8 cellular contexts compared by ENCODE assay signal in the genomic region with DNA sequence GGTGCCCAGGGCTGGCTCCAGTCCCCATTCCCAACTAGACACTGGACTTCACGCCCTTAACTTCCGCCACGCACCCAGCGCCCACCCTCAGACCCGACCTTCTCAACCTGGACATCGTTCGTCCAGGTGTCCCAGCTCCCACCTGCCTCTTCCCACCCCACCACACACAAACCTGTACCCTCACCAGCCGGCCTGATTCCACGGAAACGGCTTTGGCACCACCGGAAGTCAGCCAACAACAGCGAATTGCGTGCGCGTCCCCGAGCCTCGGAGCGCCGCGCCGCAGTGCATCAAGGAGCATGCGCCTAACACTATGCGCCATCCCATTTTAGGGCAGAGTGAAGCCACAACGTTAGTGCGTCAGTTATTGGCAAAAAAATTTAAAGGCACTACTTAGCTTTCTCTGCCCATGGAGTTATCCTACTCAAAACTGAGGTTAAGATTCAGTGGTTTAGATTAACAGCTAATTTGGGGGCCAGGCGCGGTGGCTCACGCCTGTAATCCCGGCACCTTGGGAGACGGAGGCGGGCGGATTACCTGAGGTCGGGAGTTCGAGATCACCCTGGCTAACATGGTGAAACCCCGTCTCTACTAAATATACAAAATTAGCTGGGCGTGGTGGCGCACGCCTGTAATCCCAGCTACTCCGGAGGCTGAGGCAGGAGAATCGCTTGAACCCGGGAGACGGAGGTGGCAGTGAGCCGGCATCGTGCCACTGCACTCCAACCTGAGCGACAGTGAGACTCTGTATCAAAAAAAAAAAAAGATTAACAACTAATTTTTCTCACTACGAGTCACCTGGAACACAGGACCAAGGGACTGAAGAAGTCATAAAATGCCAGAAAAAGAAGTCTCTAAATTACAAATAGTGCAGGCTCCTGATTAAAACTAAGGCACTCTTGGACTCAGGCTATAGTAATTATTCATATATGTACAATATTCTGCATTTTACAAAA. TPM values are rescaled to one million over a fixed set of nuclear protein-coding genes. Genes with fewer than 3 reads are reported as not detected.
DNase-seq lines count a peak whose midpoint lies in the region; ATAC-seq and TF ChIP-seq lines count a peak whose summit lies in the region.

A gene with protein sequence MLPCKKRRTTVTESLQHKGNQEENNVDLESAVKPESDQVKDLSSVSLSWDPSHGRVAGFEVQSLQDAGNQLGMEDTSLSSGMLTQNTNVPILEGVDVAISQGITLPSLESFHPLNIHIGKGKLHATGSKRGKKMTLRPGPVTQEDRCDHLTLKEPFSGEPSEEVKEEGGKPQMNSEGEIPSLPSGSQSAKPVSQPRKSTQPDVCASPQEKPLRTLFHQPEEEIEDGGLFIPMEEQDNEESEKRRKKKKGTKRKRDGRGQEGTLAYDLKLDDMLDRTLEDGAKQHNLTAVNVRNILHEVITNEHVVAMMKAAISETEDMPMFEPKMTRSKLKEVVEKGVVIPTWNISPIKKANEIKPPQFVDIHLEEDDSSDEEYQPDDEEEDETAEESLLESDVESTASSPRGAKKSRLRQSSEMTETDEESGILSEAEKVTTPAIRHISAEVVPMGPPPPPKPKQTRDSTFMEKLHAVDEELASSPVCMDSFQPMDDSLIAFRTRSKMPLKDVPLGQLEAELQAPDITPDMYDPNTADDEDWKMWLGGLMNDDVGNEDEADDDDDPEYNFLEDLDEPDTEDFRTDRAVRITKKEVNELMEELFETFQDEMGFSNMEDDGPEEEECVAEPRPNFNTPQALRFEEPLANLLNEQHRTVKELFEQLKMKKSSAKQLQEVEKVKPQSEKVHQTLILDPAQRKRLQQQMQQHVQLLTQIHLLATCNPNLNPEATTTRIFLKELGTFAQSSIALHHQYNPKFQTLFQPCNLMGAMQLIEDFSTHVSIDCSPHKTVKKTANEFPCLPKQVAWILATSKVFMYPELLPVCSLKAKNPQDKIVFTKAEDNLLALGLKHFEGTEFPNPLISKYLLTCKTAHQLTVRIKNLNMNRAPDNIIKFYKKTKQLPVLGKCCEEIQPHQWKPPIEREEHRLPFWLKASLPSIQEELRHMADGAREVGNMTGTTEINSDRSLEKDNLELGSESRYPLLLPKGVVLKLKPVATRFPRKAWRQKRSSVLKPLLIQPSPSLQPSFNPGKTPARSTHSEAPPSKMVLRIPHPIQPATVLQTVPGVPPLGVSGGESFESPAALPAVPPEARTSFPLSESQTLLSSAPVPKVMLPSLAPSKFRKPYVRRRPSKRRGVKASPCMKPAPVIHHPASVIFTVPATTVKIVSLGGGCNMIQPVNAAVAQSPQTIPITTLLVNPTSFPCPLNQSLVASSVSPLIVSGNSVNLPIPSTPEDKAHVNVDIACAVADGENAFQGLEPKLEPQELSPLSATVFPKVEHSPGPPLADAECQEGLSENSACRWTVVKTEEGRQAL (N-terminal part only) (minus strand): TSS at position 240 of the 956 bp plus-strand sequence. CDS start 3,434 bp downstream, outside the sequence.

- peak within 1 kb of the TSS; percentile 97 to 100 (median 99) for H3K4me3 Mint-ChIP-seq in brain

- TF ChIP-seq CTCF in brain (conservative IDR thresholded peaks at IDR 0.05): no peak

- peaks cover 43% of the 10 kb centered on the region for H3K36me3 Mint-ChIP-seq in brain

- peak; percentile 94 for DNase-seq in NCI-H2171 (lab: John Stamatoyannopoulos, UW)
- DNase-seq in UCSD-AML1 (lab: John Stamatoyannopoulos, UW; ENCODE audit: unreplicated experiment): peak; percentile 89
- DNase-seq in iPS DF 19.7 (ENCODE audit: low read depth, low spot score): peak; percentile 75
- peak; percentile 91 for DNase-seq in sciatic nerve (ENCODE audit: low spot score)

- ATAC-seq in GM18511 (IDR thresholded peaks at IDR 0.05; ENCODE audit: unreplicated experiment) (peak; percentile 44), HG03066 (IDR thresholded peaks at IDR 0.05; ENCODE audit: low read depth, unreplicated experiment) (peak; percentile 41), sciatic nerve (peak; percentile 82), HG03457 (IDR thresholded peaks at IDR 0.05; ENCODE audit: unreplicated experiment) (no peak)

- intact Hi-C loops in sciatic nerve (cut with DNase I): no loop called here

- H3K27me3 Mint-ChIP-seq in brain: peaks cover 19% of the 10 kb centered on the region

- H3K27ac Mint-ChIP-seq in brain: peak within 1 kb of the TSS; percentile 96 to 100 (median 98)

- peaks cover 70% of the 10 kb centered on the region for H3K4me1 Mint-ChIP-seq in brain

- H3K9me3 Mint-ChIP-seq in brain: no peaks in the 10 kb centered on the region

RNA-seq across cellular contexts. Expression of the gene that starts here (rescaled TPM):
- polyA plus RNA-seq in brain (ENCODE audit: insufficient read depth, low read depth, low replicate concordance): 17.9 TPM
- 79.6 TPM for total RNA-seq in sciatic nerve
